ENCODE assay signal across 9 cellular contexts in the genomic region with DNA sequence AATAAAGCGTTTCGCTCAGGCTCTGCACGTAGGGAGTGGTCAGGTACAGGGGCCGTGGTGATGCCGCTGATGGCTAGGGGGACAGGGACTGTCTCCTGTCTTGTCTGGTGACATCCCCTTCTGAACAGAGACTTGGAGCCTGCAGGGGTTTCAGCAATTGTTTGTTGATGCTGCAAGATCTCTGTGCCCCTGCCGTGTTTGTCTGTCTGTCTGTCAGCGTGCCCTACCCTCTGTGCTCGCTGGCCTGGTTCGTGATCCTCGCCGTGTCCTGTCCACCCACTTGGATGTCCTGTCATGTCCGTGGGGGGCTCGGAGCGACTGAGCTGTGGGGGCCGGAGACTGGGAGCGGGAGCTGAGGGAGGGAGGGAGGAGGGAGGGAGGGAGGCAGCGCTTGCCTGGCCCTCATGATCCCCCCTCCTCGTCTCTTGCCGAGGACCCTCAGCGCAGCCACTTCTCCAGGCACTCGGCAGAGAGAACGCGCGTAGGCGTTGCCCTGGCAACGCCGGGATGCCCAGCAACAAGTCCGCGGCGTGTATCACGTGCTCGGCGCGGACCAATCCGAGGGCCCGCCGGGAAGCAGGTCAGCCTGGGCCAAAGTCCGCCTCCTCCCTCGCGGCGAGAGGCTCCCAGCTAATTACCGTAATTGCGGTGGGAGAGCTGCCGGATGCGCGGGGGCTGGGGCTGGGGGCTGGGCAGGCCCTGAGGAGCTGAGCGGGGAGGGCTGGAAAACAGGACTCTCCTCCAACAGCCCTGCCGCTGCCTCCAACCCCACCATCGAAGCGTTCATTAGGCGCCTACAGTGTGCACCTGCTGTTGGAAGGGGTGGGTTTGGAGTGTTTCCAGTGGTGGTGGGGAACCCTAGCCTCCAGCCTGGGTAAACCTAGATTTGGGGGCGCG. TPM values are rescaled to one million over a fixed set of nuclear protein-coding genes. Genes with fewer than 3 reads are reported as not detected.
DNase-seq lines count a peak whose midpoint lies in the region; ATAC-seq and TF ChIP-seq lines count a peak whose summit lies in the region.
"Had no signal": no experiment of that assay in that cellular context is flagged by ENCODE, and none has a peak within 500 bp of the region (broad histone marks: within the 10 kb centered on the region; RNA-seq: fewer than 3 reads in every experiment).

No MANE protein-coding gene starts in this region.

- peak; percentile 71 for ATAC-seq in HG03135 (IDR thresholded peaks at IDR 0.05; ENCODE audit: unreplicated experiment)
- ATAC-seq in left lobe of liver, result peak; percentile 99
- ATAC-seq in HG02840 (IDR thresholded peaks at IDR 0.05; ENCODE audit: low FRiP score, unreplicated experiment), result no peak

- H3K27ac ChIP-seq in dorsolateral prefrontal cortex, result peak overlapping the region in 23 of 59 donors; percentile 1 to 71 (median 30)
- H3K27ac ChIP-seq: VCaP had no signal

- peak overlapping the region; percentile 57 for H3K4me3 Mint-ChIP-seq in activated CD4-positive, alpha-beta memory T cell treated with anti-CD3 and anti-CD28 coated beads for 36 hours

- H3K27ac Mint-ChIP-seq in activated CD4-positive, alpha-beta memory T cell treated with anti-CD3 and anti-CD28 coated beads for 36 hours, result no peak overlapping the region

- H3K27me3 ChIP-seq in dorsolateral prefrontal cortex, result peaks cover 0 to 2% (median 0%) of the 10 kb centered on the region in 45 donors

- H3K4me1 Mint-ChIP-seq in activated CD4-positive, alpha-beta memory T cell treated with anti-CD3 and anti-CD28 coated beads for 36 hours (ENCODE audit: low read depth), result peaks cover 4% of the 10 kb centered on the region

- DNase-seq in DMS114 treated with DMSO at 0.1 percent for 48 hours (lab: John Stamatoyannopoulos, UW; ENCODE audit: unreplicated experiment) (peak; percentile 55), NCI-H69 (lab: John Stamatoyannopoulos, UW) (peak; percentile 99), dorsolateral prefrontal cortex (peak; percentile 92 to 96 (median 94)), left lobe of liver (ENCODE audit: low spot score) (peak; percentile 93)
- DNase-seq in activated CD4-positive, alpha-beta memory T cell treated with anti-CD3 and anti-CD28 coated beads for 36 hours, result peak; percentile 82
- peak; percentile 8 to 43 for DNase-seq in stimulated activated CD4-positive, alpha-beta T cell treated with anti-CD3 and anti-CD28 coated beads, Interleukin-1b, Interleukin-23, amount 100 ng/mL, for 4 hours (ENCODE audit: low read depth in 2 of 2)

- intact Hi-C loops in activated CD4-positive, alpha-beta memory T cell treated with anti-CD3 and anti-CD28 coated beads for 36 hours (cut with micrococcal nuclease), result no loop called here
- intact Hi-C loops in dorsolateral prefrontal cortex (cut with DNase I), result no loop called here

- H3K4me3 ChIP-seq in dorsolateral prefrontal cortex, result peak overlapping the region; percentile 33 to 75 (median 56)

- TF ChIP-seq CTCF in dorsolateral prefrontal cortex (IDR thresholded peaks at IDR 0.05 in 54 of 56, conservative IDR thresholded peaks at IDR 0.05 in 2 of 56; ENCODE audit: low read depth in 1 of 56, partially characterized antibody in 56 of 56), result no peak

- peaks cover 29% of the 10 kb centered on the region for H3K27me3 Mint-ChIP-seq in activated CD4-positive, alpha-beta memory T cell treated with anti-CD3 and anti-CD28 coated beads for 36 hours

- H3K36me3 Mint-ChIP-seq in activated CD4-positive, alpha-beta memory T cell treated with anti-CD3 and anti-CD28 coated beads for 36 hours, result no peaks in the 10 kb centered on the region

- no peaks in the 10 kb centered on the region for H3K9me3 Mint-ChIP-seq in activated CD4-positive, alpha-beta memory T cell treated with anti-CD3 and anti-CD28 coated beads for 36 hours

- POLR2A ChIA-PET in activated CD4-positive, alpha-beta memory T cell treated with anti-CD3 and anti-CD28 coated beads for 36 hours (lab: Charles Lee), result no interaction called here

- CTCF ChIA-PET in activated CD4-positive, alpha-beta memory T cell treated with anti-CD3 and anti-CD28 coated beads for 36 hours (lab: Charles Lee), result interaction anchor here (0.7 kb wide), 1 partner anchor 32 kb away, joined by 3 read pairs; a partner anchor contains a TSS

RNA-seq across cellular contexts. Expression of a gene that starts 31.9 kb away (rescaled TPM):
- 1 to 10 TPM; 9.2 to 9.3 TPM for total RNA-seq in activated CD4-positive, alpha-beta memory T cell treated with anti-CD3 and anti-CD28 coated beads for 36 hours
- 10 to 100 TPM; 12.6 to 24.5 (median 16.8) TPM for total RNA-seq in dorsolateral prefrontal cortex
- 6.2 TPM for total RNA-seq in left lobe of liver

RNA-seq across cellular contexts. Expression of a gene that starts 36.0 kb away (rescaled TPM):
- total RNA-seq in activated CD4-positive, alpha-beta memory T cell treated with anti-CD3 and anti-CD28 coated beads for 36 hours, result 10 to 100 TPM; 54.8 to 57.5 TPM
- total RNA-seq in dorsolateral prefrontal cortex (10 to 100 TPM; 24.5 to 54.3 (median 38.1) TPM), left lobe of liver (61.3 TPM)

Comparison
In these comparisons a context has a peak if more than half of its experiments do, and no peak if none do; other contexts are left out.
1. DNase-seq: peak in every context shown above with its lines; median percentile 99 in NCI-H69; 94 in dorsolateral prefrontal cortex; 93 in left lobe of liver; 82 in activated CD4-positive, alpha-beta memory T cell treated with anti-CD3 and anti-CD28 coated beads for 36 hours; 55 in DMS114 treated with DMSO at 0.1 percent for 48 hours; 26 in stimulated activated CD4-positive, alpha-beta T cell treated with anti-CD3 and anti-CD28 coated beads, Interleukin-1b, Interleukin-23, amount 100 ng/mL, for 4 hours.